ENCODE assay signal across 14 cellular contexts in the genomic region with DNA sequence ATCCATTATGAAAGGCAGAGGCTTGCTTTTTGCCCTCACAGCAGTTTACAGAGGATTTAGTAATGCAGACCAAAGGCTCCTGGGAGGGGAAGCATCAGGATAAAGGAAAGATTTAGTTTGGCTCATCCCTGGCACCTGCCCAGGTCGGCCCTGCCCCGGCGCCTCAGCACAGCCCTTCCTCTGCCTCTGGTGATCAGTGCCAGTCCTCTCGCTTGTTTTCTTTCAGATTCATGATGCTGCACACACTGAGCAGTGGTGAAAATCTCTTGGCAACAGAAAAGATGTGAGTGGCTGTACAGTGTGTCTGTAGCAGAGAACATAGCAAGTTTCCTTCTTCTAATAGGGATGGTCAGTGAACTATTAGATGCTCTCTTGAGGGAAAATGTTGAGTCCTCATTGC.
A peak's percentile ranks its signal among the peaks of the same experiment; 100 is the strongest.
DNase-seq lines count a peak whose midpoint lies in the region; ATAC-seq and TF ChIP-seq lines count a peak whose summit lies in the region.
"Had no signal": no experiment of that assay in that cellular context is flagged by ENCODE, and none has a peak within 500 bp of the region (broad histone marks: within the 10 kb centered on the region; RNA-seq: fewer than 3 reads in every experiment).

No MANE protein-coding gene starts in this region.

- ATAC-seq in Right ventricle myocardium superior (ENCODE audit: poor library complexity) = peak; percentile 38
- ATAC-seq in gastroesophageal sphincter = peak; percentile 60
- no peak for ATAC-seq in upper lobe of right lung
- ATAC-seq in HG03159 (IDR thresholded peaks at IDR 0.05; ENCODE audit: unreplicated experiment) = no peak
- no peak for ATAC-seq in foreskin keratinocyte
- ATAC-seq: left lung, mucosa of descending colon had no signal

- H3K4me3 ChIP-seq in gastroesophageal sphincter (no peak overlapping the region), rectal smooth muscle tissue (ENCODE audit: low read length) (no peak overlapping the region), upper lobe of right lung (no peak overlapping the region)
- H3K4me3 ChIP-seq: esophagus muscularis mucosa, left lung, mucosa of descending colon had no signal

- no peak for TF ChIP-seq EP300 in gastroesophageal sphincter (IDR thresholded peaks at IDR 0.05)

- 12 to 14% methylated on average over 3 to 4 of the region's 4 CpGs for WGBS in gastroesophageal sphincter (ENCODE audit: low coverage in 1 of 2), 2 donors

- DNase-seq in Right ventricle myocardium superior (peak; percentile 57), cardiac septum (ENCODE audit: low spot score) (no peak), upper lobe of right lung (no peak), foreskin keratinocyte (no peak)
- DNase-seq: activated T-cell treated with anti-CD3 and anti-CD28 coated beads, Interleukin-2, amount 50 U/mL, for 48 hours; effector memory CD4-positive, alpha-beta T cell; GF-D8; left lung; NCI-H1694 treated with DMSO at 0.1 percent for 48 hours had no signal

- no peaks in the 10 kb centered on the region for H3K9me3 ChIP-seq in gastroesophageal sphincter
- no peaks in the 10 kb centered on the region for H3K9me3 ChIP-seq in upper lobe of right lung
- H3K9me3 ChIP-seq: esophagus muscularis mucosa, left lung, mucosa of descending colon had no signal

- H3K36me3 ChIP-seq in gastroesophageal sphincter (no peaks in the 10 kb centered on the region), rectal smooth muscle tissue (ENCODE audit: control insufficient read depth, insufficient read depth, low read length) (no peaks in the 10 kb centered on the region), upper lobe of right lung (no peaks in the 10 kb centered on the region)
- H3K36me3 ChIP-seq: esophagus muscularis mucosa, left lung had no signal

- TF ChIP-seq POLR2A in gastroesophageal sphincter (IDR thresholded peaks at IDR 0.05) = no peak

- H3K27ac ChIP-seq in gastroesophageal sphincter = peak overlapping the region in 1 of 4 donors; percentile 20
- peak overlapping the region; percentile 73 for H3K27ac ChIP-seq in rectal smooth muscle tissue (ENCODE audit: low read depth, low read length)
- H3K27ac ChIP-seq in upper lobe of right lung = no peak overlapping the region
- no peak overlapping the region for H3K27ac ChIP-seq in foreskin keratinocyte
- H3K27ac ChIP-seq: left lung had no signal

- intact Hi-C loops in Right ventricle myocardium superior (cut with DNase I) = no loop called here
- intact Hi-C loops in cardiac septum (cut with DNase I) = no loop called here
- intact Hi-C loops in upper lobe of right lung (cut with DNase I) = no loop called here

- H3K4me1 ChIP-seq in gastroesophageal sphincter (peaks cover 0 to 40% (median 5%) of the 10 kb centered on the region in 3 donors), rectal smooth muscle tissue (ENCODE audit: control insufficient read depth, insufficient read depth, low read length) (peaks cover 42% of the 10 kb centered on the region), upper lobe of right lung (no peaks in the 10 kb centered on the region), foreskin keratinocyte (no peaks in the 10 kb centered on the region)
- H3K4me1 ChIP-seq: left lung had no signal

- H3K27me3 ChIP-seq in gastroesophageal sphincter (no peaks in the 10 kb centered on the region), rectal smooth muscle tissue (ENCODE audit: control insufficient read depth, insufficient read depth, low read length) (no peaks in the 10 kb centered on the region), upper lobe of right lung (no peaks in the 10 kb centered on the region), foreskin keratinocyte (no peaks in the 10 kb centered on the region)
- H3K27me3 ChIP-seq: esophagus muscularis mucosa, left lung had no signal

- no peak overlapping the region for H3K9ac ChIP-seq in rectal smooth muscle tissue (ENCODE audit: low read length)

- TF ChIP-seq CTCF in gastroesophageal sphincter (IDR thresholded peaks at IDR 0.05) (no peak), upper lobe of right lung (IDR thresholded peaks at IDR 0.05) (no peak), foreskin keratinocyte (conservative IDR thresholded peaks at IDR 0.05) (no peak)

Comparison
In these comparisons a context has a peak if more than half of its experiments do, and no peak if none do; other contexts are left out.
1. ATAC-seq: peak in Right ventricle myocardium superior (single experiment) and gastroesophageal sphincter (single experiment); none in upper lobe of right lung (single experiment), HG03159 (single experiment) and foreskin keratinocyte (single experiment).